Comparison of ENCODE assay signal across 8 cellular contexts in genomic region chr15:89740137-89740536, GRCh38. TPM values are rescaled to one million over a fixed set of nuclear protein-coding genes. Genes with fewer than 3 reads are reported as not detected.
DNase-seq lines count a peak whose midpoint lies in the region; ATAC-seq, FAIRE-seq and TF ChIP-seq lines count a peak whose summit lies in the region.

No MANE protein-coding gene starts in this region.

- FAIRE-seq in D721Med (lab: Jason Lieb, UNC), result peak; percentile 89

- TF ChIP-seq POLR2A in prostate gland (IDR thresholded peaks at IDR 0.05), result no peak

- H3K4me3 ChIP-seq in cardiac muscle cell, result no peak overlapping the region
- H3K4me3 ChIP-seq in prostate gland, result no peak overlapping the region

- H3K36me3 Mint-ChIP-seq in activated naive CD4-positive, alpha-beta T cell treated with anti-CD3 and anti-CD28 coated beads, Interleukin-2, amount 50 U/mL, for 72 hours, result no peaks in the 10 kb centered on the region

- in situ Hi-C loops in SK-MEL-5 (cut with HindIII; ENCODE audit: low pct_unique_long_range_greater_than_20kb, low sequenced_read_pairs), result no loop called here

- 7% methylated on average over 8 of the region's 8 CpGs for WGBS in prostate gland

- H3K9me3 ChIP-seq in cardiac muscle cell (ENCODE audit: low read depth), result no peaks in the 10 kb centered on the region
- H3K9me3 ChIP-seq in prostate gland, result no peaks in the 10 kb centered on the region

- TF ChIP-seq CTCF in D721Med (IDR thresholded peaks at IDR 0.05; ENCODE audit: insufficient read depth, missing control alignments) (peak; percentile 89), cardiac muscle cell (IDR thresholded peaks at IDR 0.05; ENCODE audit: low read depth, low read length) (peak; percentile 84), prostate gland (IDR thresholded peaks at IDR 0.05) (peak; percentile 84 to 93 (median 90))

- H3K9me3 Mint-ChIP-seq in activated naive CD4-positive, alpha-beta T cell treated with anti-CD3 and anti-CD28 coated beads, Interleukin-2, amount 50 U/mL, for 72 hours, result no peaks in the 10 kb centered on the region

- H3K27ac ChIP-seq in cardiac muscle cell (no peak overlapping the region), prostate gland (peak overlapping the region; percentile 15 to 57)

- intact Hi-C loops in prostate gland (cut with DNase I), result loop anchor here (10.0 kb wide), 1 partner anchor 95 kb away; no protein-coding TSS in a partner anchor

- no peaks in the 10 kb centered on the region for H3K4me1 ChIP-seq in cardiac muscle cell (ENCODE audit: low read depth)
- no peaks in the 10 kb centered on the region for H3K4me1 ChIP-seq in prostate gland (replicated peaks)

- no peaks in the 10 kb centered on the region for H3K27me3 ChIP-seq in cardiac muscle cell
- H3K27me3 ChIP-seq in prostate gland (replicated peaks; ENCODE audit: insufficient read depth), result no peaks in the 10 kb centered on the region

- DNase-seq in D721Med (ENCODE audit: insufficient read length, low spot score) (peak; percentile 72), NCI-H1092 (lab: John Stamatoyannopoulos, UW) (peak; percentile 37), SK-MEL-5 (ENCODE audit: low read depth, low spot score) (peak; percentile 81), cardiac muscle cell (ENCODE audit: low read depth in 1 of 2, low spot score in 1 of 2) (peak; percentile 78 to 83), prostate gland (ENCODE audit: low spot score) (peak; percentile 75)
- DNase-seq in activated naive CD4-positive, alpha-beta T cell treated with anti-CD3 and anti-CD28 coated beads, Interleukin-2, amount 50 U/mL, for 72 hours (ENCODE audit: low spot score in 2 of 2), result peak in 1 of 2 donors; percentile 66

- H3K27ac Mint-ChIP-seq in activated naive CD4-positive, alpha-beta T cell treated with anti-CD3 and anti-CD28 coated beads, Interleukin-2, amount 50 U/mL, for 72 hours, result no peak overlapping the region

- peak; percentile 84 for ATAC-seq in GM21619 (IDR thresholded peaks at IDR 0.05; ENCODE audit: unreplicated experiment)
- peak; percentile 84 to 92 for ATAC-seq in activated naive CD4-positive, alpha-beta T cell treated with anti-CD3 and anti-CD28 coated beads, Interleukin-2, amount 50 U/mL, for 72 hours
- no peak for ATAC-seq in HG03521 (IDR thresholded peaks at IDR 0.05; ENCODE audit: unreplicated experiment)

- H3K36me3 ChIP-seq in cardiac muscle cell, result no peaks in the 10 kb centered on the region
- no peaks in the 10 kb centered on the region for H3K36me3 ChIP-seq in prostate gland

RNA-seq across cellular contexts. Expression of gene MESP1, which starts 10.9 kb away (rescaled TPM):
- total RNA-seq in SK-MEL-5 (2014; rRNA removed; shearing (Covaris generic)), result 0.74 and 0.88 TPM in 2 replicates
- 0.69 and 0.70 TPM in 2 replicates for polyA plus RNA-seq in SK-MEL-5 (2015; cell fraction: cytosol; rRNA removed)
- not detected in 2 replicates for polyA plus RNA-seq in SK-MEL-5 (2015; cell fraction: nucleus; rRNA removed)
- total RNA-seq in activated naive CD4-positive, alpha-beta T cell treated with anti-CD3 and anti-CD28 coated beads, Interleukin-2, amount 50 U/mL, for 72 hours, result 1 to 10 TPM; 3.0 to 6.2 TPM
- 1.9 and 5.3 TPM in 2 replicates for total RNA-seq in cardiac muscle cell
- 9.3 and 9.9 TPM in 2 replicates for polyA plus RNA-seq in cardiac muscle cell
- total RNA-seq in prostate gland, result 10 to 100 TPM; 11.5 to 67.4 TPM

RNA-seq across cellular contexts. Expression of gene MESP2, which starts 36.0 kb away (rescaled TPM):
- 0.13 and 0.27 TPM in 2 replicates for total RNA-seq in SK-MEL-5 (2014; rRNA removed; shearing (Covaris generic))
- polyA plus RNA-seq in SK-MEL-5 (2015; cell fraction: cytosol; rRNA removed), result 0.10 and 0.35 TPM in 2 replicates
- polyA plus RNA-seq in SK-MEL-5 (2015; cell fraction: nucleus; rRNA removed), result not detected in 2 replicates
- total RNA-seq in activated naive CD4-positive, alpha-beta T cell treated with anti-CD3 and anti-CD28 coated beads, Interleukin-2, amount 50 U/mL, for 72 hours, result not detected
- total RNA-seq in cardiac muscle cell (0.32 and 2.4 TPM in 2 replicates), prostate gland (1 to 10 TPM in 1 of 2 donors, not detected in 1; 1.4 TPM)
- 1.1 and 2.5 TPM in 2 replicates for polyA plus RNA-seq in cardiac muscle cell

RNA-seq across cellular contexts. Expression of gene WDR93, which starts 49.5 kb away (rescaled TPM):
- total RNA-seq in SK-MEL-5 (2014; rRNA removed; shearing (Covaris generic)), result 0.19 TPM in 1 of 2 replicates, not detected in the other
- 0.21 and 0.32 TPM in 2 replicates for polyA plus RNA-seq in SK-MEL-5 (2015; cell fraction: cytosol; rRNA removed)
- not detected in 2 replicates for polyA plus RNA-seq in SK-MEL-5 (2015; cell fraction: nucleus; rRNA removed)
- total RNA-seq in activated naive CD4-positive, alpha-beta T cell treated with anti-CD3 and anti-CD28 coated beads, Interleukin-2, amount 50 U/mL, for 72 hours, result not detected
- total RNA-seq in cardiac muscle cell (0.06 and 0.70 TPM in 2 replicates), prostate gland (1 to 10 TPM in 1 of 2 donors, under 1 TPM in 1; 0.18 to 3.0 TPM)
- 0.59 and 0.73 TPM in 2 replicates for polyA plus RNA-seq in cardiac muscle cell

RNA-seq across cellular contexts. Expression of gene PEX11A, which starts 49.6 kb away (rescaled TPM):
- 11.9 and 12.3 TPM in 2 replicates for total RNA-seq in SK-MEL-5 (2014; rRNA removed; shearing (Covaris generic))
- 3.9 and 4.0 TPM in 2 replicates for polyA plus RNA-seq in SK-MEL-5 (2015; cell fraction: cytosol; rRNA removed)
- polyA plus RNA-seq in SK-MEL-5 (2015; cell fraction: nucleus; rRNA removed), result 3.3 and 6.7 TPM in 2 replicates
- 1 to 10 TPM; 3.0 to 5.0 TPM for total RNA-seq in activated naive CD4-positive, alpha-beta T cell treated with anti-CD3 and anti-CD28 coated beads, Interleukin-2, amount 50 U/mL, for 72 hours
- 5.9 and 11.8 TPM in 2 replicates for total RNA-seq in cardiac muscle cell
- polyA plus RNA-seq in cardiac muscle cell, result 12.0 and 13.4 TPM in 2 replicates
- 10 to 100 TPM; 13.5 to 23.3 TPM for total RNA-seq in prostate gland
